1 cellular context compared by ENCODE assay signal in genomic region chr7:127658979-127659378, GRCh38.
TF ChIP-seq lines count a peak whose summit lies in the region.

No MANE protein-coding gene starts in this region.

TF ChIP-seq in GM12878, 131 proteins besides CTCF, POLR2A, EP300 and RAD21 (continued from another document):
- peak; percentile 31; the same call in 1 of the 2 replicates for TF ChIP-seq SPI1 (IDR thresholded peaks at IDR 0.05; ENCODE audit: borderline replicate concordance, insufficient read depth, low read depth, low read length)
